Comparison of ENCODE assay signal across 8 cellular contexts in the genomic region with DNA sequence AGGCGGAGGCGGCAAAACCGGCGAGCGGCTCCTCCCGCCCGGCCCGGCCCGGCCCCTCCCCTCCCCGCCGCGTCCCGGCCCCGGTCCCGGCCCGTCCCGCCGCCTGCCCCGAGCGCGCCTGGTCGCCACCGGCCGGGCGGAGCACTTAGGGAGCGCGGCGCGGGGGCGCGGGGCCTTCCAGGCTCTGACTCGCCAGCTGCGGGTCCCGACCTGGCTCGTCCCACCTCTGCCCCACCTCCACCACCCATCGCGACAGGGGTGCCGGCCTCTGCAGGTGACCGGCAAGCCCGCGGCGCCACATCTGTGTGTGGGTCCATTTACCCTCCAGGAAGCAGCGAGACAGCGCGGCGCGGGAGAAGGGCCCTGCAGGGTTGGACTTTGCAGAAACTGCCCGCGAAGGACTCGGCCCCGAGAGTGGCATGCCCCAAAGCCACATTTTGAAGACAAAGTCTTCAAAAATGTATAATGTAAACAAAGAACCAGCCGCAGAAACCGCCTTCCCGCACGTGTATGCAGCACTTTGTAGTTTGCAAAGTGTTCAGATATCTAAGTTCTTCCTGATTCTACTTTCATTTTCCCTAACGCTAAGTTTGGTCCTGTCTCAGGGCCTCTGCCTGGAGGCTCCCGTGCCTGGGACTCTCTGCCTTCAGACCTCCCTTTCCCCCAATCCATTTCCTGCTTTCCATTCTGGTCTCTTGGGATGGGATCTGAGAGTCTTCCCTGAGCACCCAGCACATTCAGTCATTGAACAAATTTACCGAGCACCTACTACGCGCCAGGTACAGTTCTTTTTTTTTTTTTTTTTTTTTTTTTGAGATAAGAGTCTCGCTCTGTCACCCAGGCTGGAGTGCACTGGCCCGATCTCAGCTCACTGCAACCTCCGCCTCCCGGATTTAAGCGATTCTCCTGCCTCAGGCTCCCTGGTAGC. TPM values are rescaled to one million over a fixed set of nuclear protein-coding genes. Genes with fewer than 3 reads are reported as not detected.
DNase-seq lines count a peak whose midpoint lies in the region; ATAC-seq lines count a peak whose summit lies in the region.

A gene (minus strand): TSS at position 40 of the 928 bp plus-strand sequence. CDS start 19,158 bp downstream, outside the sequence.

- DNase-seq in GM04504 (ENCODE audit: low read depth) (peak; percentile 43), NOMO-1 (lab: John Stamatoyannopoulos, UW; ENCODE audit: unreplicated experiment in 2 of 2) (peak; percentile 65 to 77), activated T-cell treated with anti-CD3 and anti-CD28 coated beads for 4 hours (peak; percentile 19), NCI-H187 (lab: John Stamatoyannopoulos, UW) (no peak)
- DNase-seq in stimulated activated effector memory CD8-positive, alpha-beta T cell treated with anti-CD3 and anti-CD28 coated beads, Interleukin-12 subunit alpha, Interleukin-12 subunit beta, amount 100 ng/mL, for 72 hours (ENCODE audit: low spot score in 2 of 2): peak; percentile 49 to 83

- H3K27me3 ChIP-seq in esophagus (ENCODE audit: control insufficient read depth in 1 of 2, insufficient read depth in 2 of 2, low read length in 2 of 2): no peaks in the 10 kb centered on the region
- H3K27me3 ChIP-seq in mucosa of stomach (ENCODE audit: control insufficient read depth, insufficient read depth, low read length): no peaks in the 10 kb centered on the region

- H3K36me3 ChIP-seq in esophagus (ENCODE audit: control insufficient read depth in 2 of 2, insufficient read depth in 2 of 2, low read length in 1 of 2): no peaks in the 10 kb centered on the region
- no peaks in the 10 kb centered on the region for H3K36me3 ChIP-seq in mucosa of stomach (ENCODE audit: control insufficient read depth, insufficient read depth, low read length)

- H3K27ac ChIP-seq in esophagus (ENCODE audit: low read depth in 2 of 2, low read length in 1 of 2): peak within 1 kb of the TSS; percentile 36 to 85

- peak; percentile 50 for ATAC-seq in HG02642 (IDR thresholded peaks at IDR 0.05; ENCODE audit: poor library complexity, unreplicated experiment)
- ATAC-seq in stimulated activated effector memory CD8-positive, alpha-beta T cell treated with anti-CD3 and anti-CD28 coated beads, Interleukin-12 subunit alpha, Interleukin-12 subunit beta, amount 100 ng/mL, for 72 hours: peak; percentile 74

- peak within 1 kb of the TSS; percentile 97 for H3K27ac Mint-ChIP-seq in stimulated activated effector memory CD8-positive, alpha-beta T cell treated with anti-CD3 and anti-CD28 coated beads, Interleukin-12 subunit alpha, Interleukin-12 subunit beta, amount 100 ng/mL, for 72 hours

- H3K4me3 ChIP-seq in esophagus (ENCODE audit: low read depth in 1 of 2, low read length in 2 of 2): peak within 1 kb of the TSS; percentile 75 to 79
- peak within 1 kb of the TSS; percentile 87 for H3K4me3 ChIP-seq in mucosa of stomach (ENCODE audit: low read length)

- H3K9me3 ChIP-seq in esophagus (ENCODE audit: control insufficient read depth in 2 of 2, insufficient read depth in 1 of 2, low read depth in 1 of 2, low read length in 1 of 2): no peaks in the 10 kb centered on the region
- no peaks in the 10 kb centered on the region for H3K9me3 ChIP-seq in mucosa of stomach (ENCODE audit: control insufficient read depth, low read length)

- peaks cover 37% of the 10 kb centered on the region for H3K4me1 Mint-ChIP-seq in stimulated activated effector memory CD8-positive, alpha-beta T cell treated with anti-CD3 and anti-CD28 coated beads, Interleukin-12 subunit alpha, Interleukin-12 subunit beta, amount 100 ng/mL, for 72 hours

- no peaks in the 10 kb centered on the region for H3K9me3 Mint-ChIP-seq in stimulated activated effector memory CD8-positive, alpha-beta T cell treated with anti-CD3 and anti-CD28 coated beads, Interleukin-12 subunit alpha, Interleukin-12 subunit beta, amount 100 ng/mL, for 72 hours

- H3K9ac ChIP-seq in mucosa of stomach (ENCODE audit: low read length): peak within 1 kb of the TSS; percentile 97

- peaks cover 0 to 7% of the 10 kb centered on the region in 2 donors for H3K4me1 ChIP-seq in esophagus (ENCODE audit: control insufficient read depth in 2 of 2, insufficient read depth in 2 of 2, low read length in 1 of 2)
- H3K4me1 ChIP-seq in mucosa of stomach (ENCODE audit: control insufficient read depth, insufficient read depth, low read length): peaks cover 14% of the 10 kb centered on the region

- peak within 1 kb of the TSS; percentile 82 for H3K4me3 Mint-ChIP-seq in stimulated activated effector memory CD8-positive, alpha-beta T cell treated with anti-CD3 and anti-CD28 coated beads, Interleukin-12 subunit alpha, Interleukin-12 subunit beta, amount 100 ng/mL, for 72 hours

- H3K36me3 Mint-ChIP-seq in stimulated activated effector memory CD8-positive, alpha-beta T cell treated with anti-CD3 and anti-CD28 coated beads, Interleukin-12 subunit alpha, Interleukin-12 subunit beta, amount 100 ng/mL, for 72 hours: peaks cover 5% of the 10 kb centered on the region

- WGBS in esophagus, 2 donors: 9 to 12% methylated on average over 40 to 65 of the region's 65 CpGs

RNA-seq across cellular contexts. Expression of the gene that starts here (rescaled TPM):
- 10 to 100 TPM; 14.2 to 26.2 TPM for polyA plus RNA-seq in esophagus

Comparison
In these comparisons a context has a peak if more than half of its experiments do, and no peak if none do; other contexts are left out.
1. DNase-seq: peak in GM04504 (single experiment), NOMO-1 (2 of 2), activated T-cell treated with anti-CD3 and anti-CD28 coated beads for 4 hours (single experiment) and stimulated activated effector memory CD8-positive, alpha-beta T cell treated with anti-CD3 and anti-CD28 coated beads, Interleukin-12 subunit alpha, Interleukin-12 subunit beta, amount 100 ng/mL, for 72 hours (2 of 2); none in NCI-H187 (0 of 2).